18 cellular contexts compared by ENCODE assay signal in genomic region chr4:56677673-56678072, GRCh38. TPM values are rescaled to one million over a fixed set of nuclear protein-coding genes. Genes with fewer than 3 reads are reported as not detected.
A peak's percentile ranks its signal among the peaks of the same experiment; 100 is the strongest.
DNase-seq lines count a peak whose midpoint lies in the region; ATAC-seq and TF ChIP-seq lines count a peak whose summit lies in the region.
"Had no signal": no experiment of that assay in that cellular context is flagged by ENCODE, and none has a peak within 500 bp of the region (broad histone marks: within the 10 kb centered on the region; RNA-seq: fewer than 3 reads in every experiment).

No MANE protein-coding gene starts in this region.

- TF ChIP-seq CTCF in left ventricle myocardium inferior (IDR thresholded peaks at IDR 0.05; ENCODE audit: borderline replicate concordance) (no peak), ascending aorta (IDR thresholded peaks at IDR 0.05) (no peak)

- H3K9me3 ChIP-seq in left ventricle myocardium inferior (replicated peaks): no peaks in the 10 kb centered on the region
- no peaks in the 10 kb centered on the region for H3K9me3 ChIP-seq in neuronal stem cell (replicated peaks in 1 of 2; ENCODE audit: control insufficient read depth in 2 of 2, insufficient read depth in 1 of 2, low read depth in 1 of 2, low read length in 2 of 2)
- no peaks in the 10 kb centered on the region for H3K9me3 ChIP-seq in ascending aorta

- H4K91ac ChIP-seq in neuronal stem cell (ENCODE audit: low read depth, low read length, poor library complexity): no peak overlapping the region

- H3K79me1 ChIP-seq in neuronal stem cell (ENCODE audit: low read depth, low read length): no peaks in the 10 kb centered on the region

- H3K4ac ChIP-seq in neuronal stem cell (ENCODE audit: low read length): no peak overlapping the region

- no peak overlapping the region for H2AFZ ChIP-seq in neuronal stem cell (ENCODE audit: low read length)
- H2AFZ ChIP-seq: GM23338 had no signal

- H3K4me1 ChIP-seq in left ventricle myocardium inferior: peaks cover 33% of the 10 kb centered on the region
- peaks cover 0 to 12% of the 10 kb centered on the region in 2 donors for H3K4me1 ChIP-seq in neuronal stem cell (ENCODE audit: control insufficient read depth in 2 of 2, insufficient read depth in 1 of 2, low read depth in 1 of 2, low read length in 2 of 2)
- no peaks in the 10 kb centered on the region for H3K4me1 ChIP-seq in ascending aorta

- H2BK15ac ChIP-seq in neuronal stem cell (ENCODE audit: low read length): no peak overlapping the region

- no peaks in the 10 kb centered on the region for H3K36me3 ChIP-seq in left ventricle myocardium inferior
- no peaks in the 10 kb centered on the region for H3K36me3 ChIP-seq in neuronal stem cell (replicated peaks in 1 of 2; ENCODE audit: control insufficient read depth in 2 of 2, insufficient read depth in 2 of 2, low read length in 2 of 2)
- no peaks in the 10 kb centered on the region for H3K36me3 ChIP-seq in ascending aorta

- H4K8ac ChIP-seq in neuronal stem cell (ENCODE audit: low read depth, low read length): no peak overlapping the region

- H3K18ac ChIP-seq in neuronal stem cell (ENCODE audit: low read length): peak overlapping the region; percentile 2

- H3K27me3 ChIP-seq in left ventricle myocardium inferior (ENCODE audit: low read depth): no peaks in the 10 kb centered on the region
- peaks cover 0 to 9% (median 0%) of the 10 kb centered on the region in 3 experiments for H3K27me3 ChIP-seq in neuronal stem cell (ENCODE audit: control insufficient read depth in 3 of 3, insufficient read depth in 3 of 3, low read depth in 1 of 3, low read length in 3 of 3)
- no peaks in the 10 kb centered on the region for H3K27me3 ChIP-seq in ascending aorta

- no peak overlapping the region for H2BK5ac ChIP-seq in neuronal stem cell (ENCODE audit: low read length)

- WGBS in neuronal stem cell (ENCODE audit: extremely low coverage in 2 of 2, insufficient read length in 2 of 2, insufficient replicate concordance in 1 of 2), 2 donors: no CpG with 5 or more reads among the region's 2 CpGs

- intact Hi-C loops in Right ventricle myocardium superior (cut with DNase I) (no loop called here), left ventricle myocardium inferior (cut with micrococcal nuclease) (no loop called here), ascending aorta (cut with DNase I) (no loop called here)

- no peak overlapping the region for H3K23ac ChIP-seq in neuronal stem cell (ENCODE audit: low read depth, low read length, poor library complexity)

- DNase-seq in Right ventricle myocardium superior (no peak), left ventricle myocardium inferior (no peak), fibroblast of gingiva (ENCODE audit: low read depth) (peak; percentile 16), neuronal stem cell (ENCODE audit: low spot score) (no peak), ascending aorta (ENCODE audit: low spot score in 2 of 2) (no peak)
- DNase-seq: CD8-positive, alpha-beta T cell; COR-L47; DMS153; DMS79 treated with DMSO at 0.1 percent for 48 hours; EL; H7 had no signal

- H2AK5ac ChIP-seq in neuronal stem cell (ENCODE audit: low read depth, low read length): no peak overlapping the region

- H2BK120ac ChIP-seq in neuronal stem cell (ENCODE audit: low read depth, low read length): no peak overlapping the region

- no peak overlapping the region for H2BK12ac ChIP-seq in neuronal stem cell (ENCODE audit: low read length)

- ATAC-seq in Right ventricle myocardium superior (ENCODE audit: poor library complexity) (peak; percentile 62), HG02885 (IDR thresholded peaks at IDR 0.05; ENCODE audit: poor library complexity, unreplicated experiment) (no peak), GM19324 (IDR thresholded peaks at IDR 0.05; ENCODE audit: low FRiP score, unreplicated experiment) (no peak)
- ATAC-seq: CD8-positive, alpha-beta T cell; GM23338; HepG2 had no signal

- no peak overlapping the region for H3K4me2 ChIP-seq in neuronal stem cell (ENCODE audit: insufficient read depth, low read length, poor library complexity, severe bottlenecking)
- H3K4me2 ChIP-seq: GM23338 had no signal

- no peak overlapping the region for H3K9ac ChIP-seq in neuronal stem cell (ENCODE audit: low read depth, low read length, poor library complexity)

- no peak overlapping the region for H3K27ac ChIP-seq in left ventricle myocardium inferior (replicated peaks)
- H3K27ac ChIP-seq in neuronal stem cell (replicated peaks; ENCODE audit: low read length): no peak overlapping the region
- no peak overlapping the region for H3K27ac ChIP-seq in ascending aorta
- H3K27ac ChIP-seq: 22Rv1 had no signal

- H3K14ac ChIP-seq in neuronal stem cell (ENCODE audit: low read length): no peak overlapping the region

- H3K4me3 ChIP-seq in left ventricle myocardium inferior (no peak overlapping the region), neuronal stem cell (ENCODE audit: low read length in 2 of 2) (no peak overlapping the region), ascending aorta (no peak overlapping the region)
- H3K4me3 ChIP-seq: GM23338 had no signal

RNA-seq across cellular contexts. Expression of gene HOPX, which starts 3.4 kb away (rescaled TPM):
- total RNA-seq in Right ventricle myocardium superior: 23.7 TPM
- total RNA-seq in left ventricle myocardium inferior: 21.3 TPM
- 1.4 TPM for polyA plus RNA-seq in neuronal stem cell (2013, experiment 1 of 2)
- polyA plus RNA-seq in neuronal stem cell (2013, experiment 2 of 2): 1.2 TPM
- total RNA-seq in ascending aorta: 54.2 TPM
- total RNA-seq: A673, GM23338, H7, HepG2 had no signal
- polyA plus RNA-seq: BJ, GM23338, HepG2 had no signal
